ENCODE assay signal across 7 cellular contexts in genomic region chr6:76584121-76584520, GRCh38.
"Had no signal": no experiment of that assay in that cellular context is flagged by ENCODE, and none has a peak within 500 bp of the region (broad histone marks: within the 10 kb centered on the region; RNA-seq: fewer than 3 reads in every experiment).

No MANE protein-coding gene starts in this region.

- DNase-seq: GOT3, H7, HCEC 1CT, KBM-7 had no signal

- H3K27me3 Mint-ChIP-seq: IgD-negative memory B cell had no signal

- H3K4me3 Mint-ChIP-seq: IgD-negative memory B cell had no signal

- H3K4me1 Mint-ChIP-seq: IgD-negative memory B cell had no signal

- H3K27ac ChIP-seq: HL-60 had no signal

- H3K36me3 Mint-ChIP-seq: IgD-negative memory B cell had no signal

- ATAC-seq: HepG2 had no signal

- H3K27ac Mint-ChIP-seq: IgD-negative memory B cell had no signal
